Comparison of ENCODE assay signal across 10 cellular contexts in the genomic region with DNA sequence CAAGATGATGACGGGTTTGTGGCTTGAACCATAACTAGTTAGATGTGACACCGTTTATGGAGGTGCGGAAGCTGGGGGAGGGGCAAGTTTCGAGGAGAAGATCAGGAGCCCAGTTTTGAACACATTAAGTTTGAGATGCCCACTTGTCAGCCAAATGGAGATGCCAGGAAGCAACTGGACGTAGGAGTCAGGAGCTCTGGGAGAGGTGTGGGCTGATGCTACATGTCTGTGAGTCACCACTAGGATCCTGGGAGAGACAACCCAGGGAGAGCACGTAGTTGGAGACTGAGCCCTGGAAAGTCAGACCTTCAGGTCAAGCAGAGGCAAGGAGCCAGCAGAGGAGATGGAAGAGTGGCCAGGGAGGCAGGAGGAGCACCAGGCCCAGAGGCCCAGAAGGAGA. TPM values are rescaled to one million over a fixed set of nuclear protein-coding genes. Genes with fewer than 3 reads are reported as not detected.
DNase-seq lines count a peak whose midpoint lies in the region; ATAC-seq and TF ChIP-seq lines count a peak whose summit lies in the region.
"Had no signal": no experiment of that assay in that cellular context is flagged by ENCODE, and none has a peak within 500 bp of the region (broad histone marks: within the 10 kb centered on the region; RNA-seq: fewer than 3 reads in every experiment).

No MANE protein-coding gene starts in this region.

- H3K27me3 ChIP-seq in smooth muscle cell (ENCODE audit: low read depth) (no peaks in the 10 kb centered on the region), SJCRH30 (no peaks in the 10 kb centered on the region)

- peak overlapping the region; percentile 46 for H3K4me2 ChIP-seq in smooth muscle cell

- DNase-seq in activated T-cell treated with anti-CD3 and anti-CD28 coated beads, Interleukin-2, amount 50 U/mL, for 72 hours, result no peak
- no peak for DNase-seq in activated T-cell treated with anti-CD3 and anti-CD28 coated beads, Interleukin-2, amount 50 U/mL, for 4 hours
- DNase-seq in epithelial cell of proximal tubule (ENCODE audit: low read depth) (peak; percentile 74), smooth muscle cell (lab: John Stamatoyannopoulos, UW; ENCODE audit: unreplicated experiment) (no peak), SJCRH30 (no peak)

- H3K36me3 ChIP-seq in smooth muscle cell (ENCODE audit: low read depth), result no peaks in the 10 kb centered on the region
- peaks cover 21% of the 10 kb centered on the region for H3K36me3 ChIP-seq in SJCRH30

- no peak overlapping the region for H3K4me3 ChIP-seq in epithelial cell of proximal tubule (ENCODE audit: low read depth, low read length)
- H3K4me3 ChIP-seq in smooth muscle cell, result no peak overlapping the region
- H3K4me3 ChIP-seq in SJCRH30, result no peak overlapping the region
- H3K4me3 ChIP-seq: skin epidermis had no signal

- peak overlapping the region; percentile 95 for H3K27ac ChIP-seq in smooth muscle cell (ENCODE audit: low read depth)
- H3K27ac ChIP-seq in SJCRH30, result no peak overlapping the region

- H3F3A ChIP-seq in smooth muscle cell (ENCODE audit: low read depth), result peaks cover 12% of the 10 kb centered on the region

- 66% methylated on average over 6 of the region's 6 CpGs for WGBS in smooth muscle cell (ENCODE audit: low lambda C conversion rate)

- ATAC-seq in activated T-cell treated with anti-CD3 and anti-CD28 coated beads, Interleukin-2, amount 50 U/mL, for 72 hours (replicated peaks in 1 of 2), result no peak
- ATAC-seq in activated T-cell treated with anti-CD3 and anti-CD28 coated beads, Interleukin-2, amount 50 U/mL, for 4 hours, result no peak
- ATAC-seq in SK-N-SH treated with all-trans-retinoic acid at 6 μM for 48 hours, result peak; percentile 23
- ATAC-seq in HG03175 (IDR thresholded peaks at IDR 0.05; ENCODE audit: unreplicated experiment), result no peak
- ATAC-seq in HG03439 (IDR thresholded peaks at IDR 0.05; ENCODE audit: unreplicated experiment), result no peak

- H3K4me3 Mint-ChIP-seq in activated T-cell treated with anti-CD3 and anti-CD28 coated beads, Interleukin-2, amount 50 U/mL, for 72 hours, result peak overlapping the region; percentile 5 to 73
- H3K4me3 Mint-ChIP-seq in activated T-cell treated with anti-CD3 and anti-CD28 coated beads, Interleukin-2, amount 50 U/mL, for 4 hours, result no peak overlapping the region
- H3K4me3 Mint-ChIP-seq: B cell had no signal

- H3K27me3 Mint-ChIP-seq in activated T-cell treated with anti-CD3 and anti-CD28 coated beads, Interleukin-2, amount 50 U/mL, for 72 hours (ENCODE audit: low read depth), result no peaks in the 10 kb centered on the region
- no peaks in the 10 kb centered on the region for H3K27me3 Mint-ChIP-seq in activated T-cell treated with anti-CD3 and anti-CD28 coated beads, Interleukin-2, amount 50 U/mL, for 4 hours (ENCODE audit: low read depth)

- H3K4me1 Mint-ChIP-seq in activated T-cell treated with anti-CD3 and anti-CD28 coated beads, Interleukin-2, amount 50 U/mL, for 72 hours (ENCODE audit: low read depth), result peaks cover 34% of the 10 kb centered on the region
- peaks cover 17% of the 10 kb centered on the region for H3K4me1 Mint-ChIP-seq in activated T-cell treated with anti-CD3 and anti-CD28 coated beads, Interleukin-2, amount 50 U/mL, for 4 hours (ENCODE audit: low read depth)

- no peak overlapping the region for H3K27ac Mint-ChIP-seq in activated T-cell treated with anti-CD3 and anti-CD28 coated beads, Interleukin-2, amount 50 U/mL, for 72 hours
- H3K27ac Mint-ChIP-seq: B cell had no signal

- no peaks in the 10 kb centered on the region for H3K9me3 ChIP-seq in smooth muscle cell (replicated peaks; ENCODE audit: low read depth)
- H3K9me3 ChIP-seq in SJCRH30 (replicated peaks), result no peaks in the 10 kb centered on the region

- peaks cover 2% of the 10 kb centered on the region for H3K79me2 ChIP-seq in smooth muscle cell (ENCODE audit: low read depth)

- peaks cover 0 to 9% of the 10 kb centered on the region in 2 donors for H3K36me3 Mint-ChIP-seq in activated T-cell treated with anti-CD3 and anti-CD28 coated beads, Interleukin-2, amount 50 U/mL, for 72 hours (ENCODE audit: insufficient read depth in 2 of 2)
- H3K36me3 Mint-ChIP-seq in activated T-cell treated with anti-CD3 and anti-CD28 coated beads, Interleukin-2, amount 50 U/mL, for 4 hours (ENCODE audit: insufficient read depth), result no peaks in the 10 kb centered on the region

- no peaks in the 10 kb centered on the region for H4K20me1 ChIP-seq in smooth muscle cell (ENCODE audit: low read depth)

- TF ChIP-seq CTCF in epithelial cell of proximal tubule (conservative IDR thresholded peaks at IDR 0.05; ENCODE audit: low read depth, low read length) (no peak), smooth muscle cell (IDR thresholded peaks at IDR 0.05; ENCODE audit: borderline replicate concordance, insufficient read depth, poor library complexity, severe bottlenecking) (no peak)

- H3K4me1 ChIP-seq in smooth muscle cell (ENCODE audit: low read depth) (peaks cover 5% of the 10 kb centered on the region), SJCRH30 (peaks cover 9% of the 10 kb centered on the region)

- H2AFZ ChIP-seq in smooth muscle cell (ENCODE audit: low read depth), result no peak overlapping the region

- H3K9me3 Mint-ChIP-seq in activated T-cell treated with anti-CD3 and anti-CD28 coated beads, Interleukin-2, amount 50 U/mL, for 72 hours, result peaks cover 0 to 6% of the 10 kb centered on the region in 2 donors
- H3K9me3 Mint-ChIP-seq in activated T-cell treated with anti-CD3 and anti-CD28 coated beads, Interleukin-2, amount 50 U/mL, for 4 hours, result no peaks in the 10 kb centered on the region

- peak overlapping the region; percentile 73 for H3K9ac ChIP-seq in smooth muscle cell (ENCODE audit: low read depth)

TF ChIP-seq in SK-N-SH treated with all-trans-retinoic acid at 6 μM for 48 hours, 23 proteins besides CTCF, POLR2A, EP300 and RAD21 (continues in another document):
- TF ChIP-seq CSDC2 (CRISPR knock-in tag; IDR thresholded peaks at IDR 0.05) (no peak), RARB (CRISPR knock-in tag; IDR thresholded peaks at IDR 0.05) (no peak), OSR1 (CRISPR knock-in tag; IDR thresholded peaks at IDR 0.05) (no peak), ZC3H10 (CRISPR knock-in tag; IDR thresholded peaks at IDR 0.05) (no peak), ZNF565 (CRISPR knock-in tag; conservative IDR thresholded peaks at IDR 0.05; ENCODE audit: low read depth) (no peak), TCF4 (CRISPR knock-in tag; IDR thresholded peaks at IDR 0.05; ENCODE audit: borderline replicate concordance) (no peak), ZFP3 (CRISPR knock-in tag; IDR thresholded peaks at IDR 0.05) (no peak), SNAI2 (CRISPR knock-in tag; IDR thresholded peaks at IDR 0.05) (no peak), ZNF70 (CRISPR knock-in tag; IDR thresholded peaks at IDR 0.05) (no peak), ZNF8 (CRISPR knock-in tag; IDR thresholded peaks at IDR 0.05) (no peak), ISL1 (CRISPR knock-in tag; IDR thresholded peaks at IDR 0.05) (no peak)
- TF ChIP-seq, protein P1, sequence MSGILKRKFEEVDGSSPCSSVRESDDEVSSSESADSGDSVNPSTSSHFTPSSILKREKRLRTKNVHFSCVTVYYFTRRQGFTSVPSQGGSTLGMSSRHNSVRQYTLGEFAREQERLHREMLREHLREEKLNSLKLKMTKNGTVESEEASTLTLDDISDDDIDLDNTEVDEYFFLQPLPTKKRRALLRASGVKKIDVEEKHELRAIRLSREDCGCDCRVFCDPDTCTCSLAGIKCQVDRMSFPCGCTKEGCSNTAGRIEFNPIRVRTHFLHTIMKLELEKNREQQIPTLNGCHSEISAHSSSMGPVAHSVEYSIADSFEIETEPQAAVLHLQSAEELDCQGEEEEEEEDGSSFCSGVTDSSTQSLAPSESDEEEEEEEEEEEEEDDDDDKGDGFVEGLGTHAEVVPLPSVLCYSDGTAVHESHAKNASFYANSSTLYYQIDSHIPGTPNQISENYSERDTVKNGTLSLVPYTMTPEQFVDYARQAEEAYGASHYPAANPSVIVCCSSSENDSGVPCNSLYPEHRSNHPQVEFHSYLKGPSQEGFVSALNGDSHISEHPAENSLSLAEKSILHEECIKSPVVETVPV (CRISPR knock-in tag; IDR thresholded peaks at IDR 0.05), result no peak
- TF ChIP-seq, protein P2, sequence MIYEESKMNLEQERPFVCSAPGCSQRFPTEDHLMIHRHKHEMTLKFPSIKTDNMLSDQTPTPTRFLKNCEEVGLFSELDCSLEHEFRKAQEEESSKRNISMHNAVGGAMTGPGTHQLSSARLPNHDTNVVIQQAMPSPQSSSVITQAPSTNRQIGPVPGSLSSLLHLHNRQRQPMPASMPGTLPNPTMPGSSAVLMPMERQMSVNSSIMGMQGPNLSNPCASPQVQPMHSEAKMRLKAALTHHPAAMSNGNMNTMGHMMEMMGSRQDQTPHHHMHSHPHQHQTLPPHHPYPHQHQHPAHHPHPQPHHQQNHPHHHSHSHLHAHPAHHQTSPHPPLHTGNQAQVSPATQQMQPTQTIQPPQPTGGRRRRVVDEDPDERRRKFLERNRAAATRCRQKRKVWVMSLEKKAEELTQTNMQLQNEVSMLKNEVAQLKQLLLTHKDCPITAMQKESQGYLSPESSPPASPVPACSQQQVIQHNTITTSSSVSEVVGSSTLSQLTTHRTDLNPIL (CRISPR knock-in tag; IDR thresholded peaks at IDR 0.05; ENCODE audit: low read depth), result no peak

RNA-seq across cellular contexts. Expression of a gene that starts 48.8 kb away (rescaled TPM):
- 10 to 100 TPM; 30.3 to 32.4 TPM for total RNA-seq in activated T-cell treated with anti-CD3 and anti-CD28 coated beads, Interleukin-2, amount 50 U/mL, for 72 hours
- 10 to 100 TPM; 36.7 to 38.1 (median 37.7) TPM for total RNA-seq in activated T-cell treated with anti-CD3 and anti-CD28 coated beads, Interleukin-2, amount 50 U/mL, for 4 hours
- 24.1 and 30.9 TPM in 2 replicates for total RNA-seq in epithelial cell of proximal tubule
- total RNA-seq in smooth muscle cell, result 32.0 and 42.9 TPM in 2 replicates
- 6.5 and 13.0 TPM in 2 replicates for polyA plus RNA-seq in smooth muscle cell
- total RNA-seq in SJCRH30 (2014; rRNA removed; shearing (Covaris generic)), result 31.0 and 33.8 TPM in 2 replicates
